In the genomic region with DNA sequence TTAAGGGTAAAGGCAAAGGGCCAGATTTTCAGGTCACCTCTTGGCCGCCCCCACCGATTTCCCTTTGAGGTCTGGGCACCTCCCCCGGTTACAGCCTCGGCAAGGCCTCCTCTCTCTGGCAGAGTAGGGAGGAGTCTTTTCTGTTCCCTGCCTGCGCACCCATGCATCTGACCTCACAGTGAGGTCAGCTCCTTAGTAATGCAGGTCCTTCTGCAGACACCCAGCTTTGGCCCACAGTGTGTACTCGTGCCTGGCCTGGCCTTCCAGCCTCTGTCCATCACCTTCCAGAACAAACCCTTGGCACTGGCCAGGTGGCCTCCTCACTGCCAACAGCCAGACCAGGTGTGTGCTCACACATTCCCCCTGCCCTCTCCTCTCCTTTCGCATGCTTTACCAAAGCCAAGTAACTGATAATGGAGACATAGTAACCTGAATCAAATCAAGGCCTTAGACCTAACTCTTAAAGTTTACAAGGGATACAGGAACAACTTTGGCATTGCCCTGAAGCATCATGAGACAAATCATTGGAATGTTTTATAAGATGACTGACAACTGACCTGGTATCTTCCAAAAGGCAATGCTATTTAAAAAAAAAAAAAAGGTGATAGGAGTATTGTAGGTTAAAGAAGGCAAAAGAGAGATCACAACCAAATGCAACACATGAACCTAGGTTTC, we compare ENCODE assay signal across 1 cellular context.
TF ChIP-seq lines count a peak whose summit lies in the region.

No MANE protein-coding gene starts in this region.

TF ChIP-seq in HepG2, 621 proteins besides CTCF, POLR2A, EP300 and RAD21:
- TF ChIP-seq ZNF282 (IDR thresholded peaks at IDR 0.05; ENCODE audit: partially characterized antibody), result no peak
- TF ChIP-seq, protein P1, sequence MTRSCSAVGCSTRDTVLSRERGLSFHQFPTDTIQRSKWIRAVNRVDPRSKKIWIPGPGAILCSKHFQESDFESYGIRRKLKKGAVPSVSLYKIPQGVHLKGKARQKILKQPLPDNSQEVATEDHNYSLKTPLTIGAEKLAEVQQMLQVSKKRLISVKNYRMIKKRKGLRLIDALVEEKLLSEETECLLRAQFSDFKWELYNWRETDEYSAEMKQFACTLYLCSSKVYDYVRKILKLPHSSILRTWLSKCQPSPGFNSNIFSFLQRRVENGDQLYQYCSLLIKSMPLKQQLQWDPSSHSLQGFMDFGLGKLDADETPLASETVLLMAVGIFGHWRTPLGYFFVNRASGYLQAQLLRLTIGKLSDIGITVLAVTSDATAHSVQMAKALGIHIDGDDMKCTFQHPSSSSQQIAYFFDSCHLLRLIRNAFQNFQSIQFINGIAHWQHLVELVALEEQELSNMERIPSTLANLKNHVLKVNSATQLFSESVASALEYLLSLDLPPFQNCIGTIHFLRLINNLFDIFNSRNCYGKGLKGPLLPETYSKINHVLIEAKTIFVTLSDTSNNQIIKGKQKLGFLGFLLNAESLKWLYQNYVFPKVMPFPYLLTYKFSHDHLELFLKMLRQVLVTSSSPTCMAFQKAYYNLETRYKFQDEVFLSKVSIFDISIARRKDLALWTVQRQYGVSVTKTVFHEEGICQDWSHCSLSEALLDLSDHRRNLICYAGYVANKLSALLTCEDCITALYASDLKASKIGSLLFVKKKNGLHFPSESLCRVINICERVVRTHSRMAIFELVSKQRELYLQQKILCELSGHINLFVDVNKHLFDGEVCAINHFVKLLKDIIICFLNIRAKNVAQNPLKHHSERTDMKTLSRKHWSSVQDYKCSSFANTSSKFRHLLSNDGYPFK (CRISPR knock-in tag; IDR thresholded peaks at IDR 0.05; ENCODE audit: borderline replicate concordance), result no peak
- no peak for TF ChIP-seq ZNF180 (CRISPR knock-in tag; IDR thresholded peaks at IDR 0.05; ENCODE audit: borderline replicate concordance, low read depth)
- TF ChIP-seq ZNF317 (CRISPR knock-in tag; IDR thresholded peaks at IDR 0.05), result no peak
- TF ChIP-seq HOXA5 (CRISPR knock-in tag; IDR thresholded peaks at IDR 0.05), result no peak
- TF ChIP-seq, protein P2, sequence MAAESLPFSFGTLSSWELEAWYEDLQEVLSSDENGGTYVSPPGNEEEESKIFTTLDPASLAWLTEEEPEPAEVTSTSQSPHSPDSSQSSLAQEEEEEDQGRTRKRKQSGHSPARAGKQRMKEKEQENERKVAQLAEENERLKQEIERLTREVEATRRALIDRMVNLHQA (CRISPR knock-in tag; IDR thresholded peaks at IDR 0.05), result no peak
- TF ChIP-seq ZNF674 (CRISPR knock-in tag; IDR thresholded peaks at IDR 0.05; ENCODE audit: low read depth), result no peak
- no peak for TF ChIP-seq ZNF335 (CRISPR knock-in tag; IDR thresholded peaks at IDR 0.05)
- TF ChIP-seq, protein P3, sequence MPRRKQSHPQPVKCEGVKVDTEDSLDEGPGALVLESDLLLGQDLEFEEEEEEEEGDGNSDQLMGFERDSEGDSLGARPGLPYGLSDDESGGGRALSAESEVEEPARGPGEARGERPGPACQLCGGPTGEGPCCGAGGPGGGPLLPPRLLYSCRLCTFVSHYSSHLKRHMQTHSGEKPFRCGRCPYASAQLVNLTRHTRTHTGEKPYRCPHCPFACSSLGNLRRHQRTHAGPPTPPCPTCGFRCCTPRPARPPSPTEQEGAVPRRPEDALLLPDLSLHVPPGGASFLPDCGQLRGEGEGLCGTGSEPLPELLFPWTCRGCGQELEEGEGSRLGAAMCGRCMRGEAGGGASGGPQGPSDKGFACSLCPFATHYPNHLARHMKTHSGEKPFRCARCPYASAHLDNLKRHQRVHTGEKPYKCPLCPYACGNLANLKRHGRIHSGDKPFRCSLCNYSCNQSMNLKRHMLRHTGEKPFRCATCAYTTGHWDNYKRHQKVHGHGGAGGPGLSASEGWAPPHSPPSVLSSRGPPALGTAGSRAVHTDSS (CRISPR knock-in tag; conservative IDR thresholded peaks at IDR 0.05), result no peak
- TF ChIP-seq, protein P4, sequence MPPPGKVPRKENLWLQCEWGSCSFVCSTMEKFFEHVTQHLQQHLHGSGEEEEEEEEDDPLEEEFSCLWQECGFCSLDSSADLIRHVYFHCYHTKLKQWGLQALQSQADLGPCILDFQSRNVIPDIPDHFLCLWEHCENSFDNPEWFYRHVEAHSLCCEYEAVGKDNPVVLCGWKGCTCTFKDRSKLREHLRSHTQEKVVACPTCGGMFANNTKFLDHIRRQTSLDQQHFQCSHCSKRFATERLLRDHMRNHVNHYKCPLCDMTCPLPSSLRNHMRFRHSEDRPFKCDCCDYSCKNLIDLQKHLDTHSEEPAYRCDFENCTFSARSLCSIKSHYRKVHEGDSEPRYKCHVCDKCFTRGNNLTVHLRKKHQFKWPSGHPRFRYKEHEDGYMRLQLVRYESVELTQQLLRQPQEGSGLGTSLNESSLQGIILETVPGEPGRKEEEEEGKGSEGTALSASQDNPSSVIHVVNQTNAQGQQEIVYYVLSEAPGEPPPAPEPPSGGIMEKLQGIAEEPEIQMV (CRISPR knock-in tag; IDR thresholded peaks at IDR 0.05; ENCODE audit: low read depth), result no peak
- TF ChIP-seq, protein P5, sequence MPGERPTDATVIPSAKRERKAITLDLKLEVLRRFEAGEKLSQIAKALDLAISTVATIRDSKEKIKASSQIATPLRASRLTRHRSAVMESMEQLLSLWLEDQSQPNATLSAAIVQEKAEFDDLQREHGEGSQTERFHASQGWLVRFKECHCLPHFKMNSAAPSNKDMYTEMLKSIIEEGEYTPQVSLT (CRISPR knock-in tag; IDR thresholded peaks at IDR 0.05; ENCODE audit: borderline replicate concordance, low read depth), result no peak
- TF ChIP-seq, protein P6, sequence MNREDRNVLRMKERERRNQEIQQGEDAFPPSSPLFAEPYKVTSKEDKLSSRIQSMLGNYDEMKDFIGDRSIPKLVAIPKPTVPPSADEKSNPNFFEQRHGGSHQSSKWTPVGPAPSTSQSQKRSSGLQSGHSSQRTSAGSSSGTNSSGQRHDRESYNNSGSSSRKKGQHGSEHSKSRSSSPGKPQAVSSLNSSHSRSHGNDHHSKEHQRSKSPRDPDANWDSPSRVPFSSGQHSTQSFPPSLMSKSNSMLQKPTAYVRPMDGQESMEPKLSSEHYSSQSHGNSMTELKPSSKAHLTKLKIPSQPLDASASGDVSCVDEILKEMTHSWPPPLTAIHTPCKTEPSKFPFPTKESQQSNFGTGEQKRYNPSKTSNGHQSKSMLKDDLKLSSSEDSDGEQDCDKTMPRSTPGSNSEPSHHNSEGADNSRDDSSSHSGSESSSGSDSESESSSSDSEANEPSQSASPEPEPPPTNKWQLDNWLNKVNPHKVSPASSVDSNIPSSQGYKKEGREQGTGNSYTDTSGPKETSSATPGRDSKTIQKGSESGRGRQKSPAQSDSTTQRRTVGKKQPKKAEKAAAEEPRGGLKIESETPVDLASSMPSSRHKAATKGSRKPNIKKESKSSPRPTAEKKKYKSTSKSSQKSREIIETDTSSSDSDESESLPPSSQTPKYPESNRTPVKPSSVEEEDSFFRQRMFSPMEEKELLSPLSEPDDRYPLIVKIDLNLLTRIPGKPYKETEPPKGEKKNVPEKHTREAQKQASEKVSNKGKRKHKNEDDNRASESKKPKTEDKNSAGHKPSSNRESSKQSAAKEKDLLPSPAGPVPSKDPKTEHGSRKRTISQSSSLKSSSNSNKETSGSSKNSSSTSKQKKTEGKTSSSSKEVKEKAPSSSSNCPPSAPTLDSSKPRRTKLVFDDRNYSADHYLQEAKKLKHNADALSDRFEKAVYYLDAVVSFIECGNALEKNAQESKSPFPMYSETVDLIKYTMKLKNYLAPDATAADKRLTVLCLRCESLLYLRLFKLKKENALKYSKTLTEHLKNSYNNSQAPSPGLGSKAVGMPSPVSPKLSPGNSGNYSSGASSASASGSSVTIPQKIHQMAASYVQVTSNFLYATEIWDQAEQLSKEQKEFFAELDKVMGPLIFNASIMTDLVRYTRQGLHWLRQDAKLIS (CRISPR knock-in tag; IDR thresholded peaks at IDR 0.05), result no peak
- no peak for TF ChIP-seq RFXANK (CRISPR knock-in tag; IDR thresholded peaks at IDR 0.05)
- TF ChIP-seq, protein P7, sequence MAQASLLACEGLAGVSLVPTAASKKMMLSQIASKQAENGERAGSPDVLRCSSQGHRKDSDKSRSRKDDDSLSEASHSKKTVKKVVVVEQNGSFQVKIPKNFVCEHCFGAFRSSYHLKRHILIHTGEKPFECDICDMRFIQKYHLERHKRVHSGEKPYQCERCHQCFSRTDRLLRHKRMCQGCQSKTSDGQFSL (CRISPR knock-in tag; IDR thresholded peaks at IDR 0.05), result no peak
- no peak for TF ChIP-seq ZNF713 (CRISPR knock-in tag; IDR thresholded peaks at IDR 0.05)
- no peak for TF ChIP-seq JUN (CRISPR knock-in tag; IDR thresholded peaks at IDR 0.05)
